ENCODE assay signal across 8 cellular contexts in genomic region chr19:38869160-38869835, GRCh38. TPM values are rescaled to one million over a fixed set of nuclear protein-coding genes. Genes with fewer than 3 reads are reported as not detected.
DNase-seq lines count a peak whose midpoint lies in the region; ATAC-seq, FAIRE-seq and TF ChIP-seq lines count a peak whose summit lies in the region.

No MANE protein-coding gene starts in this region.

- H4K20me1 ChIP-seq in HepG2 (ENCODE audit: insufficient read depth, low read length): no peaks in the 10 kb centered on the region

- no peaks in the 10 kb centered on the region for H3K79me2 ChIP-seq in HepG2 (ENCODE audit: insufficient read depth, low read length)

- H2AFZ ChIP-seq in HepG2 (ENCODE audit: low read length): no peak overlapping the region

- POLR2A ChIA-PET in HepG2 (lab: Yijun Ruan, JAX): interaction anchor here (1.8 kb wide), 1 partner anchor 8 kb away, joined by 6 read pairs; the partner anchor contains the start of gene RINL

- TF ChIP-seq RAD21 in HepG2 (CRISPR knock-in tag; IDR thresholded peaks at IDR 0.05): no peak

- H3K9me3 ChIP-seq in HepG2 (ENCODE audit: low read length) (no peaks in the 10 kb centered on the region), suprapubic skin (no peaks in the 10 kb centered on the region)

- in situ Hi-C loops in brain microvascular endothelial cell (cut with HindIII; ENCODE audit: low pct_ligation_motif_present, low sequenced_read_pairs): no loop called here
- in situ Hi-C loops in HepG2 (cut with HindIII; ENCODE audit: extremely low pct_ligation_motif_present, low pct_unique_long_range_greater_than_20kb): no loop called here

- 97% methylated on average over 11 of the region's 34 CpGs for WGBS in HepG2 (ENCODE audit: low lambda C conversion rate)
- 12% methylated on average over 10 of the region's 34 CpGs for WGBS in suprapubic skin

- BruUV-seq in HepG2 (replicated peaks; lab: Mats Ljungman, UMichigan): no TSS peak

- peak; percentile 56 for DNase-seq in stimulated activated CD4-positive, alpha-beta T cell treated with anti-CD3 and anti-CD28 coated beads, Interleukin-15, amount 100 ng/mL, for 24 hours
- DNase-seq in stimulated activated CD4-positive, alpha-beta T cell treated with anti-CD3 and anti-CD28 coated beads, Interleukin-1b, Interleukin-23, amount 100 ng/mL, for 48 hours: no peak
- DNase-seq in brain microvascular endothelial cell (no peak), HepG2 (ENCODE audit: low spot score) (no peak), suprapubic skin (ENCODE audit: low spot score in 2 of 2) (no peak), NCI-H1417 treated with DMSO at 0.1 percent for 48 hours (lab: John Stamatoyannopoulos, UW) (no peak)

- no peak for TF ChIP-seq EP300 in HepG2 (IDR thresholded peaks at IDR 0.05; ENCODE audit: low read depth in 2 of 2, low read length in 2 of 2)
- TF ChIP-seq EP300 in HepG2 (CRISPR knock-in tag; IDR thresholded peaks at IDR 0.05; ENCODE audit: borderline replicate concordance): no peak
- no peak for TF ChIP-seq EP300 in suprapubic skin (IDR thresholded peaks at IDR 0.05)

- no peak overlapping the region for H3K4me2 ChIP-seq in HepG2 (ENCODE audit: low read depth, low read length)

- H3K36me3 ChIP-seq in brain microvascular endothelial cell (replicated peaks): no peaks in the 10 kb centered on the region
- no peaks in the 10 kb centered on the region for H3K36me3 ChIP-seq in HepG2 (replicated peaks in 1 of 2; ENCODE audit: control insufficient read depth in 1 of 2, insufficient read depth in 2 of 2, low read length in 2 of 2)
- H3K36me3 ChIP-seq in suprapubic skin: no peaks in the 10 kb centered on the region

- H3K9ac ChIP-seq in HepG2 (ENCODE audit: insufficient read depth, low read depth, low read length): no peak overlapping the region

- H3K4me1 ChIP-seq in HepG2 (ENCODE audit: insufficient read depth, low read length) (peaks cover 13% of the 10 kb centered on the region), suprapubic skin (peaks cover 29% of the 10 kb centered on the region)

- H3K27me3 ChIP-seq in brain microvascular endothelial cell (replicated peaks) (no peaks in the 10 kb centered on the region), HepG2 (ENCODE audit: control insufficient read depth in 1 of 2, insufficient read depth in 2 of 2, low read length in 2 of 2) (no peaks in the 10 kb centered on the region), suprapubic skin (no peaks in the 10 kb centered on the region)

- ATAC-seq in HepG2 (no peak), GM21737 (IDR thresholded peaks at IDR 0.05; ENCODE audit: unreplicated experiment) (no peak), GM19351 (IDR thresholded peaks at IDR 0.05; ENCODE audit: unreplicated experiment) (no peak)

- intact Hi-C loops in HepG2 (cut with micrococcal nuclease; ENCODE audit: unreplicated experiment): no loop called here

- CTCF ChIA-PET in HepG2 (lab: Yijun Ruan, JAX; ENCODE audit: low intra/inter-chr PET ratio, low total read pairs): no interaction called here

- TF ChIP-seq POLR2A in HepG2 (IDR thresholded peaks at IDR 0.05; ENCODE audit: insufficient read depth in 1 of 2, low read depth in 2 of 2, low read length in 2 of 2): no peak
- no peak for TF ChIP-seq POLR2A in suprapubic skin (IDR thresholded peaks at IDR 0.05)

- H3K27ac ChIP-seq in brain microvascular endothelial cell (no peak overlapping the region), HepG2 (ENCODE audit: extremely low read length, insufficient read depth, low read length) (no peak overlapping the region), suprapubic skin (no peak overlapping the region)

- no peak for TF ChIP-seq CTCF in brain microvascular endothelial cell (IDR thresholded peaks at IDR 0.05; ENCODE audit: low read depth, low read length, missing control alignments)
- TF ChIP-seq CTCF in HepG2 (CRISPR knock-in tag; IDR thresholded peaks at IDR 0.05): no peak
- no peak for TF ChIP-seq CTCF in suprapubic skin (IDR thresholded peaks at IDR 0.05)

- H3K4me3 ChIP-seq in brain microvascular endothelial cell (ENCODE audit: low read depth, low read length): peak overlapping the region; percentile 52
- no peak overlapping the region for H3K4me3 ChIP-seq in HepG2 (replicated peaks in 1 of 3; ENCODE audit: insufficient read depth in 1 of 3, low read depth in 2 of 3, low read length in 3 of 3)
- H3K4me3 ChIP-seq in suprapubic skin: peak overlapping the region; percentile 53

- FAIRE-seq in HepG2 (lab: Jason Lieb, UNC): no peak

RNA-seq across cellular contexts. Expression of gene RINL, which starts 8.8 kb away (rescaled TPM):
- total RNA-seq in HepG2 (2016; rRNA removed; fragmentation: Illumina TruSeq; extraction: Trizol): 10.3 and 11.4 TPM in 2 replicates
- total RNA-seq in HepG2 (2016; cell fraction: cytosol; rRNA removed; fragmentation: Illumina TruSeq; extraction: Trizol; ENCODE audit: low read depth): 4.4 and 4.8 TPM in 2 replicates
- total RNA-seq in HepG2 (2016; cell fraction: insoluble cytoplasmic fraction; rRNA removed; fragmentation: Illumina TruSeq; extraction: Trizol): 11.9 and 12.4 TPM in 2 replicates
- 8.3 and 11.2 TPM in 2 replicates for total RNA-seq in HepG2 (2016; cell fraction: membrane; rRNA removed; fragmentation: Illumina TruSeq; extraction: Trizol)
- total RNA-seq in HepG2 (2016; cell fraction: nucleus; rRNA removed; fragmentation: Illumina TruSeq; extraction: Trizol): 5.0 and 8.7 TPM in 2 replicates
- polyA plus RNA-seq in HepG2 (2011; rRNA removed): 18.0 and 18.5 TPM in 2 replicates
- 13.8 and 14.5 TPM in 2 replicates for polyA plus RNA-seq in HepG2 (2011; cell fraction: cytosol; rRNA removed)
- polyA plus RNA-seq in HepG2 (2011; cell fraction: nucleus; rRNA removed): 23.0 and 23.9 TPM in 2 replicates
- polyA plus RNA-seq in HepG2 (2012): 8.6 and 10.2 TPM in 2 replicates
- 2.4 and 2.6 TPM in 2 replicates for polyA plus RNA-seq in HepG2 (2016; cell fraction: cytosol; fragmentation: Illumina TruSeq; extraction: Trizol; ENCODE audit: low read depth)
- 9.1 and 12.2 TPM in 2 replicates for polyA plus RNA-seq in HepG2 (2016; cell fraction: insoluble cytoplasmic fraction; fragmentation: Illumina TruSeq; extraction: Trizol; ENCODE audit: low read depth)
- 5.3 and 6.5 TPM in 2 replicates for polyA plus RNA-seq in HepG2 (2016; cell fraction: membrane; fragmentation: Illumina TruSeq; extraction: Trizol; ENCODE audit: low read depth)
- 12.7 and 15.7 TPM in 2 replicates for polyA plus RNA-seq in HepG2 (2016; cell fraction: nucleus; fragmentation: Illumina TruSeq; extraction: Trizol; ENCODE audit: insufficient read depth, low read depth)
- polyA minus RNA-seq in HepG2 (2011; rRNA and poly(A)+ RNA removed; ENCODE audit: low replicate concordance): 3.7 and 14.6 TPM in 2 replicates
- 5.7 and 7.2 TPM in 2 replicates for polyA minus RNA-seq in HepG2 (2011; cell fraction: cytosol; rRNA and poly(A)+ RNA removed)
- polyA minus RNA-seq in HepG2 (2011; cell fraction: nucleus; rRNA and poly(A)+ RNA removed): 9.9 and 10.7 TPM in 2 replicates
- 10 to 100 TPM in 2 of 4 donors, 1 to 10 TPM in 2; 5.1 to 17.2 (median 9.2) TPM for total RNA-seq in suprapubic skin

RNA-seq across cellular contexts. Expression of gene HNRNPL, which starts 19.5 kb away (rescaled TPM):
- total RNA-seq in HepG2 (2016; rRNA removed; fragmentation: Illumina TruSeq; extraction: Trizol): 270 and 278 TPM in 2 replicates
- total RNA-seq in HepG2 (2016; cell fraction: cytosol; rRNA removed; fragmentation: Illumina TruSeq; extraction: Trizol; ENCODE audit: low read depth): 44.9 and 50.3 TPM in 2 replicates
- total RNA-seq in HepG2 (2016; cell fraction: insoluble cytoplasmic fraction; rRNA removed; fragmentation: Illumina TruSeq; extraction: Trizol): 247 and 303 TPM in 2 replicates
- 97.2 and 106 TPM in 2 replicates for total RNA-seq in HepG2 (2016; cell fraction: membrane; rRNA removed; fragmentation: Illumina TruSeq; extraction: Trizol)
- total RNA-seq in HepG2 (2016; cell fraction: nucleus; rRNA removed; fragmentation: Illumina TruSeq; extraction: Trizol): 191 and 201 TPM in 2 replicates
- 148 and 156 TPM in 2 replicates for polyA plus RNA-seq in HepG2 (2011; rRNA removed)
- polyA plus RNA-seq in HepG2 (2011; cell fraction: cytosol; rRNA removed): 89.9 and 92.3 TPM in 2 replicates
- 184 and 197 TPM in 2 replicates for polyA plus RNA-seq in HepG2 (2011; cell fraction: nucleus; rRNA removed)
- 166 and 314 TPM in 2 replicates for polyA plus RNA-seq in HepG2 (2012)
- polyA plus RNA-seq in HepG2 (2016; cell fraction: cytosol; fragmentation: Illumina TruSeq; extraction: Trizol; ENCODE audit: low read depth): 36.1 and 37.5 TPM in 2 replicates
- polyA plus RNA-seq in HepG2 (2016; cell fraction: insoluble cytoplasmic fraction; fragmentation: Illumina TruSeq; extraction: Trizol; ENCODE audit: low read depth): 257 and 357 TPM in 2 replicates
- 76.7 and 82.5 TPM in 2 replicates for polyA plus RNA-seq in HepG2 (2016; cell fraction: membrane; fragmentation: Illumina TruSeq; extraction: Trizol; ENCODE audit: low read depth)
- polyA plus RNA-seq in HepG2 (2016; cell fraction: nucleus; fragmentation: Illumina TruSeq; extraction: Trizol; ENCODE audit: insufficient read depth, low read depth): 372 and 405 TPM in 2 replicates
- 218 and 315 TPM in 2 replicates for polyA minus RNA-seq in HepG2 (2011; rRNA and poly(A)+ RNA removed; ENCODE audit: low replicate concordance)
- 121 and 131 TPM in 2 replicates for polyA minus RNA-seq in HepG2 (2011; cell fraction: cytosol; rRNA and poly(A)+ RNA removed)
- 131 and 151 TPM in 2 replicates for polyA minus RNA-seq in HepG2 (2011; cell fraction: nucleus; rRNA and poly(A)+ RNA removed)
- 100 to 1,000 TPM; 178 to 227 (median 200) TPM for total RNA-seq in suprapubic skin

RNA-seq across cellular contexts. Expression of gene SIRT2, which starts 30.1 kb away (rescaled TPM):
- 20.3 and 22.3 TPM in 2 replicates for total RNA-seq in HepG2 (2016; rRNA removed; fragmentation: Illumina TruSeq; extraction: Trizol)
- 14.3 and 15.2 TPM in 2 replicates for total RNA-seq in HepG2 (2016; cell fraction: cytosol; rRNA removed; fragmentation: Illumina TruSeq; extraction: Trizol; ENCODE audit: low read depth)
- 18.1 and 20.6 TPM in 2 replicates for total RNA-seq in HepG2 (2016; cell fraction: insoluble cytoplasmic fraction; rRNA removed; fragmentation: Illumina TruSeq; extraction: Trizol)
- 24.1 and 28.8 TPM in 2 replicates for total RNA-seq in HepG2 (2016; cell fraction: membrane; rRNA removed; fragmentation: Illumina TruSeq; extraction: Trizol)
- 10.5 and 13.7 TPM in 2 replicates for total RNA-seq in HepG2 (2016; cell fraction: nucleus; rRNA removed; fragmentation: Illumina TruSeq; extraction: Trizol)
- 26.1 and 32.6 TPM in 2 replicates for polyA plus RNA-seq in HepG2 (2011; rRNA removed)
- polyA plus RNA-seq in HepG2 (2011; cell fraction: cytosol; rRNA removed): 20.9 and 26.0 TPM in 2 replicates
- 54.3 and 54.9 TPM in 2 replicates for polyA plus RNA-seq in HepG2 (2011; cell fraction: nucleus; rRNA removed)
- 17.1 and 18.5 TPM in 2 replicates for polyA plus RNA-seq in HepG2 (2012)
- polyA plus RNA-seq in HepG2 (2016; cell fraction: cytosol; fragmentation: Illumina TruSeq; extraction: Trizol; ENCODE audit: low read depth): 19.1 and 22.5 TPM in 2 replicates
- polyA plus RNA-seq in HepG2 (2016; cell fraction: insoluble cytoplasmic fraction; fragmentation: Illumina TruSeq; extraction: Trizol; ENCODE audit: low read depth): 21.0 and 27.0 TPM in 2 replicates
- polyA plus RNA-seq in HepG2 (2016; cell fraction: membrane; fragmentation: Illumina TruSeq; extraction: Trizol; ENCODE audit: low read depth): 29.2 and 29.4 TPM in 2 replicates
- polyA plus RNA-seq in HepG2 (2016; cell fraction: nucleus; fragmentation: Illumina TruSeq; extraction: Trizol; ENCODE audit: insufficient read depth, low read depth): 29.4 and 29.5 TPM in 2 replicates
- polyA minus RNA-seq in HepG2 (2011; rRNA and poly(A)+ RNA removed; ENCODE audit: low replicate concordance): 15.5 and 28.6 TPM in 2 replicates
- 12.0 and 12.7 TPM in 2 replicates for polyA minus RNA-seq in HepG2 (2011; cell fraction: cytosol; rRNA and poly(A)+ RNA removed)
- polyA minus RNA-seq in HepG2 (2011; cell fraction: nucleus; rRNA and poly(A)+ RNA removed): 10.3 and 11.2 TPM in 2 replicates
- 100 to 1,000 TPM in 1 of 4 donors, 10 to 100 TPM in 3; 90.4 to 100 (median 96.2) TPM for total RNA-seq in suprapubic skin

RNA-seq across cellular contexts. Expression of gene NFKBIB, which starts 30.5 kb away (rescaled TPM):
- total RNA-seq in HepG2 (2016; rRNA removed; fragmentation: Illumina TruSeq; extraction: Trizol) (13.8 and 14.9 TPM in 2 replicates), suprapubic skin (10 to 100 TPM; 18.1 to 25.4 (median 21.1) TPM)
- total RNA-seq in HepG2 (2016; cell fraction: cytosol; rRNA removed; fragmentation: Illumina TruSeq; extraction: Trizol; ENCODE audit: low read depth): 3.8 and 4.6 TPM in 2 replicates
- total RNA-seq in HepG2 (2016; cell fraction: insoluble cytoplasmic fraction; rRNA removed; fragmentation: Illumina TruSeq; extraction: Trizol): 14.4 and 14.7 TPM in 2 replicates
- total RNA-seq in HepG2 (2016; cell fraction: membrane; rRNA removed; fragmentation: Illumina TruSeq; extraction: Trizol): 8.1 and 8.2 TPM in 2 replicates
- 6.0 and 6.9 TPM in 2 replicates for total RNA-seq in HepG2 (2016; cell fraction: nucleus; rRNA removed; fragmentation: Illumina TruSeq; extraction: Trizol)
- 8.6 and 11.5 TPM in 2 replicates for polyA plus RNA-seq in HepG2 (2011; rRNA removed)
- 9.7 and 14.5 TPM in 2 replicates for polyA plus RNA-seq in HepG2 (2011; cell fraction: cytosol; rRNA removed)
- polyA plus RNA-seq in HepG2 (2011; cell fraction: nucleus; rRNA removed): 8.5 and 9.1 TPM in 2 replicates
- 7.8 and 10.7 TPM in 2 replicates for polyA plus RNA-seq in HepG2 (2012)
- polyA plus RNA-seq in HepG2 (2016; cell fraction: cytosol; fragmentation: Illumina TruSeq; extraction: Trizol; ENCODE audit: low read depth): 6.7 and 8.7 TPM in 2 replicates
- 19.6 and 21.5 TPM in 2 replicates for polyA plus RNA-seq in HepG2 (2016; cell fraction: insoluble cytoplasmic fraction; fragmentation: Illumina TruSeq; extraction: Trizol; ENCODE audit: low read depth)
- polyA plus RNA-seq in HepG2 (2016; cell fraction: membrane; fragmentation: Illumina TruSeq; extraction: Trizol; ENCODE audit: low read depth): 9.9 and 11.1 TPM in 2 replicates
- polyA plus RNA-seq in HepG2 (2016; cell fraction: nucleus; fragmentation: Illumina TruSeq; extraction: Trizol; ENCODE audit: insufficient read depth, low read depth): 13.5 and 16.3 TPM in 2 replicates
- polyA minus RNA-seq in HepG2 (2011; rRNA and poly(A)+ RNA removed; ENCODE audit: low replicate concordance): 5.6 and 6.0 TPM in 2 replicates
- polyA minus RNA-seq in HepG2 (2011; cell fraction: cytosol; rRNA and poly(A)+ RNA removed): 2.2 and 6.5 TPM in 2 replicates
- 1.2 and 1.9 TPM in 2 replicates for polyA minus RNA-seq in HepG2 (2011; cell fraction: nucleus; rRNA and poly(A)+ RNA removed)

RNA-seq across cellular contexts. Expression of gene ECH1, which starts 37.7 kb away (rescaled TPM):
- total RNA-seq in HepG2 (2016; rRNA removed; fragmentation: Illumina TruSeq; extraction: Trizol): 45.4 and 54.8 TPM in 2 replicates
- 17.9 and 23.1 TPM in 2 replicates for total RNA-seq in HepG2 (2016; cell fraction: cytosol; rRNA removed; fragmentation: Illumina TruSeq; extraction: Trizol; ENCODE audit: low read depth)
- 41.2 and 57.4 TPM in 2 replicates for total RNA-seq in HepG2 (2016; cell fraction: insoluble cytoplasmic fraction; rRNA removed; fragmentation: Illumina TruSeq; extraction: Trizol)
- total RNA-seq in HepG2 (2016; cell fraction: membrane; rRNA removed; fragmentation: Illumina TruSeq; extraction: Trizol): 15.1 and 19.6 TPM in 2 replicates
- 31.4 and 37.2 TPM in 2 replicates for total RNA-seq in HepG2 (2016; cell fraction: nucleus; rRNA removed; fragmentation: Illumina TruSeq; extraction: Trizol)
- 198 and 277 TPM in 2 replicates for polyA plus RNA-seq in HepG2 (2011; rRNA removed)
- polyA plus RNA-seq in HepG2 (2011; cell fraction: cytosol; rRNA removed): 180 and 200 TPM in 2 replicates
- polyA plus RNA-seq in HepG2 (2011; cell fraction: nucleus; rRNA removed): 123 and 139 TPM in 2 replicates
- 231 and 273 TPM in 2 replicates for polyA plus RNA-seq in HepG2 (2012)
- 49.8 and 49.9 TPM in 2 replicates for polyA plus RNA-seq in HepG2 (2016; cell fraction: cytosol; fragmentation: Illumina TruSeq; extraction: Trizol; ENCODE audit: low read depth)
- 244 and 262 TPM in 2 replicates for polyA plus RNA-seq in HepG2 (2016; cell fraction: insoluble cytoplasmic fraction; fragmentation: Illumina TruSeq; extraction: Trizol; ENCODE audit: low read depth)
- polyA plus RNA-seq in HepG2 (2016; cell fraction: membrane; fragmentation: Illumina TruSeq; extraction: Trizol; ENCODE audit: low read depth): 43.5 and 46.5 TPM in 2 replicates
- 142 and 151 TPM in 2 replicates for polyA plus RNA-seq in HepG2 (2016; cell fraction: nucleus; fragmentation: Illumina TruSeq; extraction: Trizol; ENCODE audit: insufficient read depth, low read depth)
- 119 and 143 TPM in 2 replicates for polyA minus RNA-seq in HepG2 (2011; rRNA and poly(A)+ RNA removed; ENCODE audit: low replicate concordance)
- polyA minus RNA-seq in HepG2 (2011; cell fraction: cytosol; rRNA and poly(A)+ RNA removed): 74.8 and 77.1 TPM in 2 replicates
- polyA minus RNA-seq in HepG2 (2011; cell fraction: nucleus; rRNA and poly(A)+ RNA removed): 30.3 and 39.7 TPM in 2 replicates
- total RNA-seq in suprapubic skin: 100 to 1,000 TPM in 1 of 4 donors, 10 to 100 TPM in 3; 77.6 to 250 (median 86.4) TPM

Comparison
In these comparisons a context has a peak if more than half of its experiments do, and no peak if none do; other contexts are left out.
1. H3K4me3 ChIP-seq: peak in brain microvascular endothelial cell (single experiment) and suprapubic skin (single experiment); none in HepG2 (0 of 3).